In the genomic region with DNA sequence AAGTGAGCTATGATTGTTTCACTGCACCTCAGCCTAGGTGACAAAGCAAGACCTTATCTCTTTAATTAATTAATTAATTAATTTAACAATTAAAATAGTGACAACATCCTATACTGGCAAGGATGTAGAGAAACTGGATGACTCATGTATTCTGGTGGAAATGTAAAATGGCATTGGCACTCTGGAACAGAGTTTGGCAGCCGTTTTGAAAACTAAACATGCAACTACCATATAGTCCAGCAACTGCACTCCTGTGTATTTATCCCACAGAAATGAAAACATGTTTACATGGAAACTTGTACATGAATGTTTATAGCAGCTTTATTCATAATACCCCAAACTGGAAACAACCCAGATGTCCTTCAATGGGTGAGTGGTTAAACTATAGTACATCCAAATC, we compare ENCODE assay signal across 19 cellular contexts.
"Had no signal": no experiment of that assay in that cellular context is flagged by ENCODE, and none has a peak within 500 bp of the region (broad histone marks: within the 10 kb centered on the region; RNA-seq: fewer than 3 reads in every experiment).

No MANE protein-coding gene starts in this region.

- H3K9me2 ChIP-seq: SK-N-SH had no signal

- DNase-seq: KBM-7, MV-4-11, NCI-H1048, NCI-H1105, NCI-H1417 treated with DMSO at 0.1 percent for 48 hours, NCI-H146, NCI-H187, NCI-H2029, NCI-H2081 treated with DMSO at 0.1 percent for 48 hours, NCI-H2171, NCI-H226, NCI-H510A, NCI-H524 treated with DMSO at 0.1 percent for 48 hours, NCI-H69, NCI-H774, SHP77, SK-N-SH, SW 1271 had no signal

- H3K9me3 ChIP-seq: SK-N-SH had no signal

- H3K27ac ChIP-seq: RWPE1 had no signal

- H3K9ac ChIP-seq: SK-N-SH had no signal

- H3K4me2 ChIP-seq: SK-N-SH had no signal
